In the genomic region with DNA sequence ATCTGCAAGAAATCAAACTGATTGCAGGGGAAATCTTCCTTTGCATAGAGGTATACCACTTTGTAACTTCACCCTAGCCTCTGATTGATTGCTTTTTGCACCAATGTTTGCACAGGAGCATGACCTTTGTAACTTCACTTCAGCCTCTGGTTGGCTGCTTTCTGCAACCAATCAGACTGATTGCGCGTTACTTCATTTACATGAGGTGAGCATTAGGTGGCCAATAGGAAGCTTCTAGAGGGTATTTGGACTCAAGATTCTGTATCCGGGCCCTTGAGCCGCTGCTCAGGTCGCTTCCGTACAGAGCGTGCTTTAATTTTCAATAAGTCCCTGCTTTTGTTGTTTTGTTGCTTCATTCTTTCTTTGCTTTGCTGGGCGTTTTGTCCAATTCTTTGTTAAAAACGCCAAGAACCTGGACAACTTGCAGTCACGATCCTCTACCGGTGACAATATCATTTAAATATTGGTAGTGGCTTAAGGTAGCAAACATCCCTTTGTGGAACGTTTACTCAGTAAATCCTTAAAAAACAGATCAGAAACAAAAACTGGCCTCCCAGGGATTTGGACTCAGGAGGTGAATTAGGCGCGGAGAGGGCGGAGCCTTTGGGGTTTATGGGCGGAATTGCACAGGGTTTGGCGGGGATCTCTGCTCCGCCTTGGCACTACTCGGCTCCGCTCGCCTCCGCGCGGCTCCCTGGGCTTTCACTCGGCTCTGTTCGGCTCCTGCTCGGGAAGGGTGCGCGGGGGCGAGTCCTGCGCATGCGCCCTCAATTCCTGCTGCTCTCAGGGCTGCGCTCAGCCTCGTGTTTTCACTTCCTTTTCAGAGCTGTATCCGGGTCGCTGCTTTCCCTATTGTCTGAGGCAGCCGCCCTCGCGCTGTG, we compare ENCODE assay signal across 8 cellular contexts. TPM values are rescaled to one million over a fixed set of nuclear protein-coding genes. Genes with fewer than 3 reads are reported as not detected.
DNase-seq lines count a peak whose midpoint lies in the region; ATAC-seq and TF ChIP-seq lines count a peak whose summit lies in the region.

A gene with protein sequence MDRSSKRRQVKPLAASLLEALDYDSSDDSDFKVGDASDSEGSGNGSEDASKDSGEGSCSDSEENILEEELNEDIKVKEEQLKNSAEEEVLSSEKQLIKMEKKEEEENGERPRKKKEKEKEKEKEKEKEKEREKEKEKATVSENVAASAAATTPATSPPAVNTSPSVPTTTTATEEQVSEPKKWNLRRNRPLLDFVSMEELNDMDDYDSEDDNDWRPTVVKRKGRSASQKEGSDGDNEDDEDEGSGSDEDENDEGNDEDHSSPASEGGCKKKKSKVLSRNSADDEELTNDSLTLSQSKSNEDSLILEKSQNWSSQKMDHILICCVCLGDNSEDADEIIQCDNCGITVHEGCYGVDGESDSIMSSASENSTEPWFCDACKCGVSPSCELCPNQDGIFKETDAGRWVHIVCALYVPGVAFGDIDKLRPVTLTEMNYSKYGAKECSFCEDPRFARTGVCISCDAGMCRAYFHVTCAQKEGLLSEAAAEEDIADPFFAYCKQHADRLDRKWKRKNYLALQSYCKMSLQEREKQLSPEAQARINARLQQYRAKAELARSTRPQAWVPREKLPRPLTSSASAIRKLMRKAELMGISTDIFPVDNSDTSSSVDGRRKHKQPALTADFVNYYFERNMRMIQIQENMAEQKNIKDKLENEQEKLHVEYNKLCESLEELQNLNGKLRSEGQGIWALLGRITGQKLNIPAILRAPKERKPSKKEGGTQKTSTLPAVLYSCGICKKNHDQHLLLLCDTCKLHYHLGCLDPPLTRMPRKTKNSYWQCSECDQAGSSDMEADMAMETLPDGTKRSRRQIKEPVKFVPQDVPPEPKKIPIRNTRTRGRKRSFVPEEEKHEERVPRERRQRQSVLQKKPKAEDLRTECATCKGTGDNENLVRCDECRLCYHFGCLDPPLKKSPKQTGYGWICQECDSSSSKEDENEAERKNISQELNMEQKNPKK (plus strand): TSS at position 812 of the 881 bp plus-strand sequence. CDS start 452 bp downstream, outside the sequence.

- intact Hi-C loops in Right ventricle myocardium inferior (cut with DNase I) (loop anchor here (1.0 kb wide), 1 partner anchor 33 kb away; a partner anchor contains a TSS), ovary (cut with DNase I) (no loop called here), thyroid gland (cut with DNase I) (no loop called here)

- 11 to 15% (median 13%) methylated on average over 39 of the region's 39 CpGs for WGBS in ovary, 3 donors
- WGBS in thyroid gland, 2 donors, result 17 to 19% methylated on average over 37 to 39 of the region's 39 CpGs

- no peaks in the 10 kb centered on the region for H3K9me3 ChIP-seq in ovary
- no peaks in the 10 kb centered on the region for H3K9me3 ChIP-seq in thyroid gland

- TF ChIP-seq EP300 in ovary (IDR thresholded peaks at IDR 0.05), result no peak

- ATAC-seq in HG02759 (IDR thresholded peaks at IDR 0.05; ENCODE audit: unreplicated experiment) (peak; percentile 96), Right ventricle myocardium inferior (peak; percentile 100)

- no peaks in the 10 kb centered on the region for H3K4me1 ChIP-seq in ovary (ENCODE audit: insufficient read depth)
- H3K4me1 ChIP-seq in thyroid gland, result peaks cover 4 to 11% of the 10 kb centered on the region in 2 donors

- DNase-seq in GM12864 (ENCODE audit: low read depth) (peak; percentile 92), NCI-H1417 (lab: John Stamatoyannopoulos, UW) (peak; percentile 96 to 99 (median 98)), SW 1271 (lab: John Stamatoyannopoulos, UW) (peak; percentile 93 to 99), Right ventricle myocardium inferior (ENCODE audit: missing footprints) (peak; percentile 98), ovary (peak; percentile 96 to 98 (median 96)), thyroid gland (peak; percentile 97 to 98)
- DNase-seq in activated naive CD8-positive, alpha-beta T cell treated with anti-CD3 and anti-CD28 coated beads, Interleukin-2, amount 50 U/mL, for 16 hours (ENCODE audit: low read depth, low spot score), result peak; percentile 86

- no peak for TF ChIP-seq CTCF in GM12864 (IDR thresholded peaks at IDR 0.05; ENCODE audit: low read depth, low read length, missing control alignments)
- TF ChIP-seq CTCF in ovary (IDR thresholded peaks at IDR 0.05), result no peak
- TF ChIP-seq CTCF in thyroid gland (IDR thresholded peaks at IDR 0.05), result no peak

- H3K4me3 ChIP-seq in GM12864 (ENCODE audit: low read depth, low read length), result peak within 1 kb of the TSS; percentile 83
- peak within 1 kb of the TSS; percentile 94 for H3K4me3 ChIP-seq in ovary
- peak within 1 kb of the TSS; percentile 81 to 97 (median 86) for H3K4me3 ChIP-seq in thyroid gland (replicated peaks in 1 of 3)

- H3K27me3 ChIP-seq in ovary (no peaks in the 10 kb centered on the region), thyroid gland (no peaks in the 10 kb centered on the region)

- H3K27ac ChIP-seq in ovary (peak within 1 kb of the TSS; percentile 4 to 37), thyroid gland (peak within 1 kb of the TSS; percentile 72 to 87 (median 78))

- H3K36me3 ChIP-seq in ovary (no peaks in the 10 kb centered on the region), thyroid gland (no peaks in the 10 kb centered on the region)

- TF ChIP-seq POLR2A in ovary (IDR thresholded peaks at IDR 0.05) (peak; percentile 40), thyroid gland (IDR thresholded peaks at IDR 0.05) (peak in 1 of 2 donors; percentile 84)

RNA-seq across cellular contexts. Expression of the gene that starts here (rescaled TPM):
- total RNA-seq in Right ventricle myocardium inferior, result 16.0 TPM
- 10 to 100 TPM; 25.7 to 41.8 (median 35.6) TPM for total RNA-seq in ovary
- polyA plus RNA-seq in ovary, result 10 to 100 TPM; 20.2 to 24.8 TPM
- total RNA-seq in thyroid gland, result 10 to 100 TPM; 30.9 to 46.3 (median 36.8) TPM

Comparison
In these comparisons a context has a peak if more than half of its experiments do, and no peak if none do; other contexts are left out.
1. Peak in every context shown above with its lines: DNase-seq, ATAC-seq, H3K4me3 ChIP-seq and H3K27ac ChIP-seq.